In genomic region chr10:124162774-124163354, GRCh38 we compare ENCODE assay signal across 17 cellular contexts.
"Had no signal": no experiment of that assay in that cellular context is flagged by ENCODE, and none has a peak within 500 bp of the region (broad histone marks: within the 10 kb centered on the region; RNA-seq: fewer than 3 reads in every experiment).

No MANE protein-coding gene starts in this region.

- H3K27me3 ChIP-seq: esophagus muscularis mucosa, gastrocnemius medialis, right atrium auricular region, testis had no signal

- H3K36me3 ChIP-seq: esophagus muscularis mucosa, gastrocnemius medialis, heart right ventricle, right atrium auricular region had no signal

- H3K9me3 Mint-ChIP-seq: effector memory CD8-positive, alpha-beta T cell; natural killer cell; stimulated activated naive CD8-positive, alpha-beta T cell treated with anti-CD3 and anti-CD28 coated beads, Interleukin-15, Interleukin-2, amounts not matched to agents 100 ng/mL and 50 ng/mL, for 24 hours had no signal

- H3K4me3 Mint-ChIP-seq: dendritic cell treated with granulocyte-macrophage colony-stimulating factor and Interleukin-4, amounts not matched to agents 40 ng/mL and 50 ng/mL, for 4 days; effector memory CD8-positive, alpha-beta T cell; natural killer cell; neural crest cell; stimulated activated memory B cell treated with anti-CD40 and anti-IgM and Interleukin-4, amounts not matched to agents 10 μg/mL and 1 μg/mL and 100 μg/mL, for 72 hours; stimulated activated naive CD8-positive, alpha-beta T cell treated with anti-CD3 and anti-CD28 coated beads, Interleukin-15, Interleukin-2, amounts not matched to agents 100 ng/mL and 50 ng/mL, for 24 hours had no signal

- ATAC-seq: effector memory CD8-positive, alpha-beta T cell; gastrocnemius medialis; heart right ventricle; natural killer cell; stimulated activated memory B cell treated with anti-CD40 and anti-IgM and Interleukin-4, amounts not matched to agents 10 μg/mL and 1 μg/mL and 100 μg/mL, for 72 hours had no signal

- H3K9me3 ChIP-seq: esophagus muscularis mucosa, gastrocnemius medialis, heart right ventricle, right atrium auricular region, testis had no signal

- H3K27ac Mint-ChIP-seq: dendritic cell treated with granulocyte-macrophage colony-stimulating factor and Interleukin-4, amounts not matched to agents 40 ng/mL and 50 ng/mL, for 4 days; natural killer cell; stimulated activated memory B cell treated with anti-CD40 and anti-IgM and Interleukin-4, amounts not matched to agents 10 μg/mL and 1 μg/mL and 100 μg/mL, for 72 hours; stimulated activated naive CD8-positive, alpha-beta T cell treated with anti-CD3 and anti-CD28 coated beads, Interleukin-15, Interleukin-2, amounts not matched to agents 100 ng/mL and 50 ng/mL, for 24 hours had no signal

- DNase-seq: effector memory CD8-positive, alpha-beta T cell; gastrocnemius medialis; heart right ventricle; hypothalamus; kidney glomerular epithelial cell; mesendoderm; natural killer cell; stimulated activated CD4-positive, alpha-beta T cell treated with anti-CD3 and anti-CD28 coated beads, Interleukin-4, amount 100 ng/mL, for 24 hours; testis; trophoblast cell had no signal

- H3K36me3 Mint-ChIP-seq: natural killer cell; stimulated activated memory B cell treated with anti-CD40 and anti-IgM and Interleukin-4, amounts not matched to agents 10 μg/mL and 1 μg/mL and 100 μg/mL, for 72 hours had no signal

- H3K4me3 ChIP-seq: esophagus muscularis mucosa, gastrocnemius medialis, heart right ventricle, right atrium auricular region, testis had no signal

- H3K27ac ChIP-seq: epithelial cell of prostate, esophagus muscularis mucosa, gastrocnemius medialis, heart right ventricle, right atrium auricular region, testis had no signal

- H3K4me1 ChIP-seq: esophagus muscularis mucosa, gastrocnemius medialis, heart right ventricle, right atrium auricular region, testis had no signal

- H3K4me1 Mint-ChIP-seq: neural crest cell; stimulated activated memory B cell treated with anti-CD40 and anti-IgM and Interleukin-4, amounts not matched to agents 10 μg/mL and 1 μg/mL and 100 μg/mL, for 72 hours had no signal
